Comparison of ENCODE assay signal across 12 cellular contexts in the genomic region with DNA sequence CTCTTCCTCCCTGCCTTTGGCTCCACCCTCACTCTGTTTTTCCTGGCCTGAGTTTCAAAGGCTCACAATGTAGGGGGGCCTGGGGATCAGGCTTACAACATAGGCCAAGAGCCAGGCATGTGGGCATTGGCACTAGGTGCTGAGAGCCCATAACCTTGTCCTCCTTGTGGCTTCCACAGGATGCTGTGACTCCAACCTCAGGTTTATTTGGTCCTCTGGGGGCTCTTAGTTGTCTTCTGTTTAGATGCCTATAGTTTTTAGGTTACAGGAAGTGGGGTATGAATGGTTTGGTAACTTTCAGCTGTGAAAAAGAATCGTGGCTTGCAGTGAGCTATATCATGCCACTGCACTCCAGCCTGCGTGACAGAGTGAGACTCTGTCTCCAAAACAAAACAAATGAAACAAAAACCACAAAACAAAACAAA. TPM values are rescaled to one million over a fixed set of nuclear protein-coding genes. Genes with fewer than 3 reads are reported as not detected.
DNase-seq lines count a peak whose midpoint lies in the region; ATAC-seq and TF ChIP-seq lines count a peak whose summit lies in the region.
"Had no signal": no experiment of that assay in that cellular context is flagged by ENCODE, and none has a peak within 500 bp of the region (broad histone marks: within the 10 kb centered on the region; RNA-seq: fewer than 3 reads in every experiment).

No MANE protein-coding gene starts in this region.

- H3K9me3 ChIP-seq in sigmoid colon, result no peaks in the 10 kb centered on the region
- H3K9me3 ChIP-seq: ascending aorta had no signal

- 41 to 49% methylated on average over 2 of the region's 2 CpGs for WGBS in sigmoid colon, 2 donors

- H3K36me3 Mint-ChIP-seq in activated T-cell treated with anti-CD3 and anti-CD28 coated beads, Interleukin-2, amount 50 U/mL, for 4 hours (ENCODE audit: insufficient read depth), result peaks cover 3% of the 10 kb centered on the region
- H3K36me3 Mint-ChIP-seq in activated CD8-positive, alpha-beta T cell treated with anti-CD3 and anti-CD28 coated beads, Interleukin-2, amount 10 ng/mL, durations not matched to agents 7 days and 5 days (ENCODE audit: low read depth), result peaks cover 11% of the 10 kb centered on the region
- peaks cover 12 to 19% of the 10 kb centered on the region in 2 donors for H3K36me3 Mint-ChIP-seq in stimulated activated naive B cell treated with anti-CD40 and anti-IgM and Interleukin-4, amounts not matched to agents 10 μg/mL and 1 μg/mL and 100 μg/mL, for 72 hours

- POLR2A ChIA-PET in activated CD8-positive, alpha-beta T cell treated with anti-CD3 and anti-CD28 coated beads, Interleukin-2, amount 10 ng/mL, durations not matched to agents 7 days and 5 days (lab: Charles Lee), result interaction anchor here (0.7 to 1.7 kb wide), 3 partner anchors 24 to 33 kb away, joined by 3 to 8 read pairs (median 4); a partner anchor contains a TSS

- TF ChIP-seq EP300 in sigmoid colon (IDR thresholded peaks at IDR 0.05), result no peak

- H3K27ac Mint-ChIP-seq in activated CD8-positive, alpha-beta T cell treated with anti-CD3 and anti-CD28 coated beads, Interleukin-2, amount 10 ng/mL, durations not matched to agents 7 days and 5 days, result peak overlapping the region; percentile 99
- H3K27ac Mint-ChIP-seq in stimulated activated naive B cell treated with anti-CD40 and anti-IgM and Interleukin-4, amounts not matched to agents 10 μg/mL and 1 μg/mL and 100 μg/mL, for 72 hours, result peak overlapping the region; percentile 47

- DNase-seq in activated T-cell treated with anti-CD3 and anti-CD28 coated beads, Interleukin-2, amount 50 U/mL, for 4 hours, result no peak
- DNase-seq in activated T-cell treated with anti-CD3 and anti-CD28 coated beads, Interleukin-2, amount 50 U/mL, for 1 hour, result no peak
- peak; percentile 74 for DNase-seq in activated CD8-positive, alpha-beta T cell treated with anti-CD3 and anti-CD28 coated beads, Interleukin-2, amount 10 ng/mL, durations not matched to agents 7 days and 5 days
- DNase-seq in stimulated activated naive B cell treated with anti-CD40 and anti-IgM and Interleukin-4, amounts not matched to agents 10 μg/mL and 1 μg/mL and 100 μg/mL, for 72 hours, result no peak
- DNase-seq in NCI-H2196 (lab: John Stamatoyannopoulos, UW; ENCODE audit: unreplicated experiment) (no peak), sigmoid colon (no peak)
- DNase-seq: left cardiac atrium had no signal

- peaks cover 0 to 18% (median 3%) of the 10 kb centered on the region in 4 donors for H3K36me3 ChIP-seq in sigmoid colon

- CTCF ChIA-PET in activated CD8-positive, alpha-beta T cell treated with anti-CD3 and anti-CD28 coated beads, Interleukin-2, amount 10 ng/mL, durations not matched to agents 7 days and 5 days (lab: Charles Lee), result interaction anchor here (0.8 to 1.9 kb wide), 4 partner anchors 17 to 107 kb away, joined by 3 to 9 read pairs (median 5); a partner anchor contains a TSS

- H3K27ac ChIP-seq in sigmoid colon, result no peak overlapping the region
- H3K27ac ChIP-seq: ascending aorta had no signal

- no peaks in the 10 kb centered on the region for H3K9me3 Mint-ChIP-seq in activated T-cell treated with anti-CD3 and anti-CD28 coated beads, Interleukin-2, amount 50 U/mL, for 4 hours
- no peaks in the 10 kb centered on the region for H3K9me3 Mint-ChIP-seq in activated CD8-positive, alpha-beta T cell treated with anti-CD3 and anti-CD28 coated beads, Interleukin-2, amount 10 ng/mL, durations not matched to agents 7 days and 5 days (ENCODE audit: insufficient read depth)
- no peaks in the 10 kb centered on the region for H3K9me3 Mint-ChIP-seq in stimulated activated naive B cell treated with anti-CD40 and anti-IgM and Interleukin-4, amounts not matched to agents 10 μg/mL and 1 μg/mL and 100 μg/mL, for 72 hours

- TF ChIP-seq POLR2A in sigmoid colon (IDR thresholded peaks at IDR 0.05), result no peak

- peaks cover 24% of the 10 kb centered on the region for H3K4me1 Mint-ChIP-seq in activated T-cell treated with anti-CD3 and anti-CD28 coated beads, Interleukin-2, amount 50 U/mL, for 4 hours (ENCODE audit: low read depth)
- H3K4me1 Mint-ChIP-seq in activated CD8-positive, alpha-beta T cell treated with anti-CD3 and anti-CD28 coated beads, Interleukin-2, amount 10 ng/mL, durations not matched to agents 7 days and 5 days (ENCODE audit: low read depth), result peaks cover 31% of the 10 kb centered on the region
- H3K4me1 Mint-ChIP-seq in stimulated activated naive B cell treated with anti-CD40 and anti-IgM and Interleukin-4, amounts not matched to agents 10 μg/mL and 1 μg/mL and 100 μg/mL, for 72 hours, result peaks cover 15 to 25% of the 10 kb centered on the region in 2 donors

- no peaks in the 10 kb centered on the region for H3K4me1 ChIP-seq in sigmoid colon
- H3K4me1 ChIP-seq: ascending aorta had no signal

- intact Hi-C loops in sigmoid colon (cut with DNase I), result no loop called here

- no peaks in the 10 kb centered on the region for H3K27me3 Mint-ChIP-seq in activated T-cell treated with anti-CD3 and anti-CD28 coated beads, Interleukin-2, amount 50 U/mL, for 4 hours (ENCODE audit: low read depth)
- no peaks in the 10 kb centered on the region for H3K27me3 Mint-ChIP-seq in activated CD8-positive, alpha-beta T cell treated with anti-CD3 and anti-CD28 coated beads, Interleukin-2, amount 10 ng/mL, durations not matched to agents 7 days and 5 days (ENCODE audit: low read depth)
- no peaks in the 10 kb centered on the region for H3K27me3 Mint-ChIP-seq in stimulated activated naive B cell treated with anti-CD40 and anti-IgM and Interleukin-4, amounts not matched to agents 10 μg/mL and 1 μg/mL and 100 μg/mL, for 72 hours

- H3K4me3 Mint-ChIP-seq in activated T-cell treated with anti-CD3 and anti-CD28 coated beads, Interleukin-2, amount 50 U/mL, for 4 hours, result no peak overlapping the region
- peak overlapping the region; percentile 63 for H3K4me3 Mint-ChIP-seq in activated CD8-positive, alpha-beta T cell treated with anti-CD3 and anti-CD28 coated beads, Interleukin-2, amount 10 ng/mL, durations not matched to agents 7 days and 5 days
- H3K4me3 Mint-ChIP-seq in stimulated activated naive B cell treated with anti-CD40 and anti-IgM and Interleukin-4, amounts not matched to agents 10 μg/mL and 1 μg/mL and 100 μg/mL, for 72 hours, result no peak overlapping the region

- no peaks in the 10 kb centered on the region for H3K27me3 ChIP-seq in sigmoid colon
- H3K27me3 ChIP-seq: ascending aorta had no signal

- H3K4me3 ChIP-seq in sigmoid colon, result no peak overlapping the region
- H3K4me3 ChIP-seq: ascending aorta had no signal

- TF ChIP-seq CTCF in sigmoid colon (IDR thresholded peaks at IDR 0.05), result no peak

- peak; percentile 58 to 89 for ATAC-seq in activated T-cell treated with anti-CD3 and anti-CD28 coated beads, Interleukin-2, amount 50 U/mL, for 4 hours
- ATAC-seq in HG02610 (IDR thresholded peaks at IDR 0.05; ENCODE audit: unreplicated experiment) (peak; percentile 77), GM19467 (IDR thresholded peaks at IDR 0.05; ENCODE audit: unreplicated experiment) (no peak)
- peak; percentile 94 for ATAC-seq in activated CD8-positive, alpha-beta T cell treated with anti-CD3 and anti-CD28 coated beads, Interleukin-2, amount 10 ng/mL, durations not matched to agents 7 days and 5 days
- peak; percentile 83 to 90 for ATAC-seq in stimulated activated naive B cell treated with anti-CD40 and anti-IgM and Interleukin-4, amounts not matched to agents 10 μg/mL and 1 μg/mL and 100 μg/mL, for 72 hours (replicated peaks)
- ATAC-seq: left cardiac atrium had no signal

RNA-seq across cellular contexts. Expression of a gene that starts 25.6 kb away (rescaled TPM):
- not detected for total RNA-seq in activated T-cell treated with anti-CD3 and anti-CD28 coated beads, Interleukin-2, amount 50 U/mL, for 4 hours
- not detected for total RNA-seq in activated CD8-positive, alpha-beta T cell treated with anti-CD3 and anti-CD28 coated beads, Interleukin-2, amount 10 ng/mL, durations not matched to agents 7 days and 5 days
- 1 to 10 TPM in 3 of 4 donors, under 1 TPM in 1; 0.16 to 1.4 (median 1.1) TPM for total RNA-seq in sigmoid colon
- under 1 TPM; under 0.01 to 0.46 (median 0.39) TPM for polyA plus RNA-seq in sigmoid colon
- total RNA-seq: ascending aorta had no signal

RNA-seq across cellular contexts. Expression of a gene that starts 25.9 kb away (rescaled TPM):
- 10 to 100 TPM; 22.4 to 23.1 (median 22.9) TPM for total RNA-seq in activated T-cell treated with anti-CD3 and anti-CD28 coated beads, Interleukin-2, amount 50 U/mL, for 4 hours
- 10 to 100 TPM; 42.0 to 43.1 TPM for total RNA-seq in activated CD8-positive, alpha-beta T cell treated with anti-CD3 and anti-CD28 coated beads, Interleukin-2, amount 10 ng/mL, durations not matched to agents 7 days and 5 days
- total RNA-seq in sigmoid colon, result 10 to 100 TPM; 23.2 to 39.8 (median 29.4) TPM
- polyA plus RNA-seq in sigmoid colon, result 100 to 1,000 TPM in 1 of 3 donors, 10 to 100 TPM in 2; 44.0 to 115 (median 97.3) TPM

RNA-seq across cellular contexts. Expression of a gene that starts 32.5 kb away (rescaled TPM):
- total RNA-seq in activated T-cell treated with anti-CD3 and anti-CD28 coated beads, Interleukin-2, amount 50 U/mL, for 4 hours, result 100 to 1,000 TPM; 307 to 331 (median 310) TPM
- 100 to 1,000 TPM; 104 to 109 TPM for total RNA-seq in activated CD8-positive, alpha-beta T cell treated with anti-CD3 and anti-CD28 coated beads, Interleukin-2, amount 10 ng/mL, durations not matched to agents 7 days and 5 days
- total RNA-seq in sigmoid colon, result 10 to 100 TPM; 61.9 to 71.3 (median 66.1) TPM
- polyA plus RNA-seq in sigmoid colon, result 100 to 1,000 TPM; 202 to 289 (median 228) TPM

RNA-seq across cellular contexts. Expression of a gene that starts 40.2 kb away (rescaled TPM):
- total RNA-seq in activated T-cell treated with anti-CD3 and anti-CD28 coated beads, Interleukin-2, amount 50 U/mL, for 4 hours, result not detected
- total RNA-seq in activated CD8-positive, alpha-beta T cell treated with anti-CD3 and anti-CD28 coated beads, Interleukin-2, amount 10 ng/mL, durations not matched to agents 7 days and 5 days, result not detected
- total RNA-seq in sigmoid colon, result not detected
- polyA plus RNA-seq in sigmoid colon, result under 1 TPM in 2 of 3 donors, not detected in 1; under 0.01 to 0.03 TPM
- total RNA-seq: ascending aorta, epithelial cell of proximal tubule, left cardiac atrium had no signal
- polyA plus RNA-seq: AG04450 had no signal
